Comparison of ENCODE assay signal across 16 cellular contexts in the genomic region with DNA sequence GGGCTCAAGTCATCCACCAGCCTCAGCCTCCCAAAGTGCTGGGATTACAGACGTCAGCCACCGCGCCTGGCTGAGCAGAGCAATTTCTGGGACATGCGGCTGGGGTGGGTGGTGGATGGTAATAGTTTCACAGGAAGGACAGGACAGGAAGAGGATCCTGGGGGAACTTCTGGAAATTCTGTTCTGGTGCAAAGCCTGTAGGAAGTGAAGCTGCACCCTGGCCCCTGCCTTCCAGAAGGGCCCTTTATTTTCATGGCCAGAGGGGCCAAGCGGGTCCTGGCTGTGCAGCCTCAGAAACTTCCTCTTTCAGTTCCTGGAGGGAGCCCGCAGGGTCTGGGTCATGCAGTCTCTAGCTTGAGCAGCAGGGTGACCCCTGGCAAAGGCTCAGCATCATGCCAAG. TPM values are rescaled to one million over a fixed set of nuclear protein-coding genes. Genes with fewer than 3 reads are reported as not detected.
A peak's percentile ranks its signal among the peaks of the same experiment; 100 is the strongest.
DNase-seq lines count a peak whose midpoint lies in the region; ATAC-seq and TF ChIP-seq lines count a peak whose summit lies in the region.
"Had no signal": no experiment of that assay in that cellular context is flagged by ENCODE, and none has a peak within 500 bp of the region (broad histone marks: within the 10 kb centered on the region; RNA-seq: fewer than 3 reads in every experiment).

No MANE protein-coding gene starts in this region.

- no peaks in the 10 kb centered on the region for H3K9me3 ChIP-seq in H9 (ENCODE audit: control insufficient read depth, low read depth, low read length)
- H3K9me3 ChIP-seq: HAP-1 had no signal

- DNase-seq in CD1c-positive myeloid dendritic cell (ENCODE audit: extremely low spot score), result peak; percentile 86
- peak; percentile 70 for DNase-seq in NAMALWA (ENCODE audit: low spot score)
- no peak for DNase-seq in activated B cell treated with CpG ODN at 0.5 μM for 24 hours
- peak; percentile 48 for DNase-seq in mucosa of gallbladder (ENCODE audit: low spot score)
- DNase-seq in naive thymus-derived CD8-positive, alpha-beta T cell, result no peak
- DNase-seq in H9, result no peak
- no peak for DNase-seq in NCI-H1417 (lab: John Stamatoyannopoulos, UW)
- DNase-seq in activated CD4-positive, alpha-beta memory T cell treated with anti-CD3 and anti-CD28 coated beads for 36 hours, result no peak
- DNase-seq: activated CD4-positive, alpha-beta T cell treated with anti-CD3 and anti-CD28 coated beads, Interleukin-2, amount 50 U/mL, for 4 hours; activated effector memory CD4-positive, alpha-beta T cell treated with anti-CD3 and anti-CD28 coated beads, Interleukin-2, amount 50 U/mL, for 16 hours; effector CD8-positive, alpha-beta T cell; NCI-H2171; stimulated activated CD4-positive, alpha-beta T cell treated with anti-CD3 and anti-CD28 coated beads, Interleukin-4, amount 100 ng/mL, for 24 hours; T-helper 17 cell had no signal

- H3K79me2 ChIP-seq in H9 (ENCODE audit: insufficient read depth, low read length), result no peaks in the 10 kb centered on the region

- H3K36me3 Mint-ChIP-seq in activated B cell treated with CpG ODN at 0.5 μM for 24 hours (ENCODE audit: low read depth) (no peaks in the 10 kb centered on the region), H9 (ENCODE audit: insufficient read depth in 1 of 3, low read depth in 3 of 3) (no peaks in the 10 kb centered on the region)
- no peaks in the 10 kb centered on the region for H3K36me3 Mint-ChIP-seq in naive thymus-derived CD8-positive, alpha-beta T cell
- H3K36me3 Mint-ChIP-seq in activated CD4-positive, alpha-beta memory T cell treated with anti-CD3 and anti-CD28 coated beads for 36 hours, result no peaks in the 10 kb centered on the region

- no peak overlapping the region for H3T11ph ChIP-seq in H9 (ENCODE audit: low read length)

- no peak overlapping the region for H3K27ac Mint-ChIP-seq in activated B cell treated with CpG ODN at 0.5 μM for 24 hours
- no peak overlapping the region for H3K27ac Mint-ChIP-seq in naive thymus-derived CD8-positive, alpha-beta T cell
- no peak overlapping the region for H3K27ac Mint-ChIP-seq in H9
- H3K27ac Mint-ChIP-seq in activated CD4-positive, alpha-beta memory T cell treated with anti-CD3 and anti-CD28 coated beads for 36 hours, result no peak overlapping the region
- H3K27ac Mint-ChIP-seq: stimulated activated effector memory CD8-positive, alpha-beta T cell treated with anti-CD3 and anti-CD28 coated beads, Interleukin-12 subunit alpha, Interleukin-12 subunit beta, amount 100 ng/mL, for 72 hours had no signal

- H3K27me3 ChIP-seq in H9 (ENCODE audit: insufficient read depth, low read length), result no peaks in the 10 kb centered on the region

- H4K8ac ChIP-seq in H9 (replicated peaks; ENCODE audit: insufficient read length, low read depth, low read length), result no peak overlapping the region

- H2BK12ac ChIP-seq in H9 (ENCODE audit: insufficient read length, low read depth, low read length), result no peak overlapping the region

- intact Hi-C loops in activated B cell treated with CpG ODN at 0.5 μM for 24 hours (cut with micrococcal nuclease), result loop anchor here (5.0 kb wide), 1 partner anchor 65 kb away; no protein-coding TSS in a partner anchor
- intact Hi-C loops in activated CD4-positive, alpha-beta memory T cell treated with anti-CD3 and anti-CD28 coated beads for 36 hours (cut with micrococcal nuclease), result no loop called here

- no peaks in the 10 kb centered on the region for H3K79me1 ChIP-seq in H9 (ENCODE audit: insufficient read depth, low read depth, low read length, poor library complexity, severe bottlenecking)

- no peak overlapping the region for H2BK20ac ChIP-seq in H9 (ENCODE audit: low read depth, low read length, poor library complexity, severe bottlenecking)

- H3K27me3 Mint-ChIP-seq in activated B cell treated with CpG ODN at 0.5 μM for 24 hours (no peaks in the 10 kb centered on the region), H9 (ENCODE audit: low read depth) (peaks cover 2% of the 10 kb centered on the region; the same call in 1 of the 2 replicates)
- H3K27me3 Mint-ChIP-seq in naive thymus-derived CD8-positive, alpha-beta T cell, result no peaks in the 10 kb centered on the region
- H3K27me3 Mint-ChIP-seq in activated CD4-positive, alpha-beta memory T cell treated with anti-CD3 and anti-CD28 coated beads for 36 hours, result no peaks in the 10 kb centered on the region
- H3K27me3 Mint-ChIP-seq: T-helper 17 cell had no signal

- H4K91ac ChIP-seq in H9 (ENCODE audit: insufficient read length, low read depth, low read length), result no peak overlapping the region

- no peak overlapping the region for H3K4ac ChIP-seq in H9 (ENCODE audit: low read depth, low read length)

- H3K9me3 Mint-ChIP-seq in activated B cell treated with CpG ODN at 0.5 μM for 24 hours (no peaks in the 10 kb centered on the region), H9 (peaks cover 0 to 3% of the 10 kb centered on the region in 2 experiments; a peak in 2 of 5 replicates)
- H3K9me3 Mint-ChIP-seq in naive thymus-derived CD8-positive, alpha-beta T cell, result no peaks in the 10 kb centered on the region
- H3K9me3 Mint-ChIP-seq in activated CD4-positive, alpha-beta memory T cell treated with anti-CD3 and anti-CD28 coated beads for 36 hours, result no peaks in the 10 kb centered on the region
- H3K9me3 Mint-ChIP-seq: stimulated activated effector memory CD8-positive, alpha-beta T cell treated with anti-CD3 and anti-CD28 coated beads, Interleukin-12 subunit alpha, Interleukin-12 subunit beta, amount 100 ng/mL, for 72 hours had no signal

- no CpG with 5 or more reads among the region's 6 CpGs for whole genome bisulfite sequencing in H9 (ENCODE audit: extremely low coverage, insufficient read length, low lambda C conversion rate)

- ATAC-seq in activated B cell treated with CpG ODN at 0.5 μM for 24 hours (ENCODE audit: low read depth), result peak; percentile 10
- no peak for ATAC-seq in naive thymus-derived CD8-positive, alpha-beta T cell
- ATAC-seq: stimulated activated effector memory CD8-positive, alpha-beta T cell treated with anti-CD3 and anti-CD28 coated beads, Interleukin-12 subunit alpha, Interleukin-12 subunit beta, amount 100 ng/mL, for 72 hours; T-helper 17 cell had no signal

- H3K18ac ChIP-seq in H9 (ENCODE audit: insufficient read length, low read depth, low read length), result no peak overlapping the region

- H3K56ac ChIP-seq in H9 (ENCODE audit: insufficient read length, low read depth, low read length), result no peak overlapping the region

- H3K4me2 ChIP-seq in H9 (ENCODE audit: insufficient read depth, insufficient read length, low read length), result no peak overlapping the region

- POLR2A ChIA-PET in activated B cell treated with CpG ODN at 0.5 μM for 24 hours (lab: Charles Lee), result interaction anchor here (1.0 kb wide), 1 partner anchor 62 kb away, joined by 5 read pairs; no protein-coding TSS in a partner anchor
- POLR2A ChIA-PET in naive thymus-derived CD8-positive, alpha-beta T cell (lab: Charles Lee), result no interaction called here
- POLR2A ChIA-PET in activated CD4-positive, alpha-beta memory T cell treated with anti-CD3 and anti-CD28 coated beads for 36 hours (lab: Charles Lee), result interaction anchor here (0.9 kb wide), 1 partner anchor 15 kb away, joined by 3 read pairs; no protein-coding TSS in a partner anchor

- H3K27ac ChIP-seq in H9 (ENCODE audit: insufficient read length, low read depth, low read length), result no peak overlapping the region

- H3K23ac ChIP-seq in H9 (ENCODE audit: insufficient read length, low read depth, low read length), result no peak overlapping the region

- H3K4me1 Mint-ChIP-seq in activated B cell treated with CpG ODN at 0.5 μM for 24 hours (peaks cover 31% of the 10 kb centered on the region), H9 (0 out of 4 replicates have a peak, but pooled peaks cover 0 to 2% of the 10 kb centered on the region in 2 experiments)
- peaks cover 7 to 18% (median 14%) of the 10 kb centered on the region in 4 donors for H3K4me1 Mint-ChIP-seq in naive thymus-derived CD8-positive, alpha-beta T cell
- H3K4me1 Mint-ChIP-seq in activated CD4-positive, alpha-beta memory T cell treated with anti-CD3 and anti-CD28 coated beads for 36 hours (ENCODE audit: low read depth), result peaks cover 3% of the 10 kb centered on the region

- no peak overlapping the region for H4K5ac ChIP-seq in H9 (ENCODE audit: insufficient read length, low read depth, low read length)

- H2AK5ac ChIP-seq in H9 (ENCODE audit: insufficient read length, low read length), result no peak overlapping the region

- no peak overlapping the region for H2AFZ ChIP-seq in H9 (ENCODE audit: low read length)

- H3K9ac ChIP-seq in H9 (ENCODE audit: extremely low read depth, insufficient read length, low read length), result no peak overlapping the region

- H2BK15ac ChIP-seq in H9 (ENCODE audit: low read depth, low read length), result no peak overlapping the region

- no peak overlapping the region for H2BK120ac ChIP-seq in H9 (ENCODE audit: low read depth, low read length, poor library complexity, severe bottlenecking)

- H3K14ac ChIP-seq in H9 (ENCODE audit: insufficient read depth, low read length), result no peak overlapping the region

- no peak overlapping the region for H3K4me3 Mint-ChIP-seq in activated B cell treated with CpG ODN at 0.5 μM for 24 hours
- no peak overlapping the region for H3K4me3 Mint-ChIP-seq in naive thymus-derived CD8-positive, alpha-beta T cell
- H3K4me3 Mint-ChIP-seq in H9, result no peak overlapping the region
- H3K4me3 Mint-ChIP-seq in activated CD4-positive, alpha-beta memory T cell treated with anti-CD3 and anti-CD28 coated beads for 36 hours, result no peak overlapping the region
- H3K4me3 Mint-ChIP-seq: stimulated activated effector memory CD8-positive, alpha-beta T cell treated with anti-CD3 and anti-CD28 coated beads, Interleukin-12 subunit alpha, Interleukin-12 subunit beta, amount 100 ng/mL, for 72 hours; T-helper 17 cell had no signal

- H2BK5ac ChIP-seq in H9 (ENCODE audit: insufficient read length, low read length), result no peak overlapping the region

- H4K20me1 ChIP-seq in H9 (ENCODE audit: control insufficient read depth, insufficient read depth, insufficient read length), result no peaks in the 10 kb centered on the region

- TF ChIP-seq CTCF in activated B cell treated with CpG ODN at 0.5 μM for 24 hours (IDR thresholded peaks at IDR 0.05), result no peak
- no peak for TF ChIP-seq CTCF in H9 (conservative IDR thresholded peaks at IDR 0.05)

- H3K4me1 ChIP-seq in H9 (ENCODE audit: insufficient read depth, low read length), result no peaks in the 10 kb centered on the region
- H3K4me1 ChIP-seq: HAP-1 had no signal

- no peaks in the 10 kb centered on the region for H3K23me2 ChIP-seq in H9 (ENCODE audit: insufficient read length, low read depth, low read length, poor library complexity, severe bottlenecking)

- CTCF ChIA-PET in activated B cell treated with CpG ODN at 0.5 μM for 24 hours (lab: Charles Lee), result interaction anchor here (0.9 to 11.6 kb wide), 4 partner anchors 10 to 105 kb away, joined by 3 to 292 read pairs (median 58); no protein-coding TSS in a partner anchor
- CTCF ChIA-PET in activated CD4-positive, alpha-beta memory T cell treated with anti-CD3 and anti-CD28 coated beads for 36 hours (lab: Charles Lee), result interaction anchor here (0.9 to 7.4 kb wide), 4 partner anchors 17 to 226 kb away, joined by 3 to 395 read pairs (median 19); a partner anchor contains a TSS

RNA-seq across cellular contexts. Expression of a gene that starts 15.7 kb away (rescaled TPM):
- total RNA-seq in activated B cell treated with CpG ODN at 0.5 μM for 24 hours (16.7 and 17.9 TPM in 2 replicates), mucosa of gallbladder (10.0 TPM), H9 (2021) (20.0 and 21.0 TPM in 2 replicates)
- 10 to 100 TPM; 15.1 to 15.2 TPM for total RNA-seq in naive thymus-derived CD8-positive, alpha-beta T cell
- polyA plus RNA-seq in naive thymus-derived CD8-positive, alpha-beta T cell, result 1 to 10 TPM; 1.7 to 3.6 (median 2.5) TPM
- total RNA-seq in activated CD4-positive, alpha-beta memory T cell treated with anti-CD3 and anti-CD28 coated beads for 36 hours, result 1 to 10 TPM; 9.2 to 9.3 TPM

RNA-seq across cellular contexts. Expression of a gene that starts 24.3 kb away (rescaled TPM):
- 34.4 and 39.4 TPM in 2 replicates for total RNA-seq in activated B cell treated with CpG ODN at 0.5 μM for 24 hours
- 26.8 TPM for total RNA-seq in mucosa of gallbladder
- 1 to 10 TPM; 7.2 to 7.6 TPM for total RNA-seq in naive thymus-derived CD8-positive, alpha-beta T cell
- polyA plus RNA-seq in naive thymus-derived CD8-positive, alpha-beta T cell, result 1 to 10 TPM; 2.4 to 8.5 (median 3.3) TPM
- 0.48 and 0.57 TPM in 2 replicates for total RNA-seq in H9 (2021)
- 10 to 100 TPM; 24.0 to 25.4 TPM for total RNA-seq in activated CD4-positive, alpha-beta memory T cell treated with anti-CD3 and anti-CD28 coated beads for 36 hours

Comparison
In these comparisons a context has a peak if more than half of its experiments do, and no peak if none do; other contexts are left out.
1. DNase-seq: peak in CD1c-positive myeloid dendritic cell (single experiment), NAMALWA (single experiment) and mucosa of gallbladder (single experiment); none in activated B cell treated with CpG ODN at 0.5 μM for 24 hours (single experiment), naive thymus-derived CD8-positive, alpha-beta T cell (0 of 10), H9 (single experiment), NCI-H1417 (0 of 3) and activated CD4-positive, alpha-beta memory T cell treated with anti-CD3 and anti-CD28 coated beads for 36 hours (single experiment).